In the genomic region with DNA sequence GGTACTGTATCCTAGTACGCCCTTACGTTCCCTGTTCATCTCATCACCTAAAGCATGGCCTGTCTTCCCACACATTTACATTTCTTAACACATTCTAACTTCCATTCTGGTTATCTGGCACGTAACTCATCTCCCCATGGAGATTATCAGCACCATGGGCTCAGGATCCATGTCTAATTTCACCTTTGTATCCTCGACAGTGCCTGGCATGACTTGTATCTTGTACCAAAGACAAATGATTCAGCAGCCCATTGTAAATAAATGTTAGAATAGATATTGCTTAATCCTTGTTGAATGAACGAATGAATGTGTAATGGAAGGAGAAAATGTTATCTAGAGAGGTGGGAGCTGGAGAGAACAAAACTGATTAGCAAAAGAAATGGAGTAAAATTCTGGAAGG, we compare ENCODE assay signal across 1 cellular context.
TF ChIP-seq lines count a peak whose summit lies in the region.

No MANE protein-coding gene starts in this region.

TF ChIP-seq in liver, 16 proteins besides CTCF, POLR2A, EP300 and RAD21 (continued from another document):
- TF ChIP-seq, protein P1, sequence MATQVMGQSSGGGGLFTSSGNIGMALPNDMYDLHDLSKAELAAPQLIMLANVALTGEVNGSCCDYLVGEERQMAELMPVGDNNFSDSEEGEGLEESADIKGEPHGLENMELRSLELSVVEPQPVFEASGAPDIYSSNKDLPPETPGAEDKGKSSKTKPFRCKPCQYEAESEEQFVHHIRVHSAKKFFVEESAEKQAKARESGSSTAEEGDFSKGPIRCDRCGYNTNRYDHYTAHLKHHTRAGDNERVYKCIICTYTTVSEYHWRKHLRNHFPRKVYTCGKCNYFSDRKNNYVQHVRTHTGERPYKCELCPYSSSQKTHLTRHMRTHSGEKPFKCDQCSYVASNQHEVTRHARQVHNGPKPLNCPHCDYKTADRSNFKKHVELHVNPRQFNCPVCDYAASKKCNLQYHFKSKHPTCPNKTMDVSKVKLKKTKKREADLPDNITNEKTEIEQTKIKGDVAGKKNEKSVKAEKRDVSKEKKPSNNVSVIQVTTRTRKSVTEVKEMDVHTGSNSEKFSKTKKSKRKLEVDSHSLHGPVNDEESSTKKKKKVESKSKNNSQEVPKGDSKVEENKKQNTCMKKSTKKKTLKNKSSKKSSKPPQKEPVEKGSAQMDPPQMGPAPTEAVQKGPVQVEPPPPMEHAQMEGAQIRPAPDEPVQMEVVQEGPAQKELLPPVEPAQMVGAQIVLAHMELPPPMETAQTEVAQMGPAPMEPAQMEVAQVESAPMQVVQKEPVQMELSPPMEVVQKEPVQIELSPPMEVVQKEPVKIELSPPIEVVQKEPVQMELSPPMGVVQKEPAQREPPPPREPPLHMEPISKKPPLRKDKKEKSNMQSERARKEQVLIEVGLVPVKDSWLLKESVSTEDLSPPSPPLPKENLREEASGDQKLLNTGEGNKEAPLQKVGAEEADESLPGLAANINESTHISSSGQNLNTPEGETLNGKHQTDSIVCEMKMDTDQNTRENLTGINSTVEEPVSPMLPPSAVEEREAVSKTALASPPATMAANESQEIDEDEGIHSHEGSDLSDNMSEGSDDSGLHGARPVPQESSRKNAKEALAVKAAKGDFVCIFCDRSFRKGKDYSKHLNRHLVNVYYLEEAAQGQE (IDR thresholded peaks at IDR 0.05): peak; percentile 59
- TF ChIP-seq FOXA1 (IDR thresholded peaks at IDR 0.05): peak; percentile 90
- TF ChIP-seq FOXA2 (IDR thresholded peaks at IDR 0.05): peak; percentile 95
- TF ChIP-seq, protein P2, sequence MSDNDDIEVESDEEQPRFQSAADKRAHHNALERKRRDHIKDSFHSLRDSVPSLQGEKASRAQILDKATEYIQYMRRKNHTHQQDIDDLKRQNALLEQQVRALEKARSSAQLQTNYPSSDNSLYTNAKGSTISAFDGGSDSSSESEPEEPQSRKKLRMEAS (IDR thresholded peaks at IDR 0.05): peak; percentile 67
- TF ChIP-seq NR2F2 (IDR thresholded peaks at IDR 0.05): no peak
- peak; percentile 45 to 80 for TF ChIP-seq RXRA (IDR thresholded peaks at IDR 0.05)
- peak; percentile 95 for TF ChIP-seq YY1 (IDR thresholded peaks at IDR 0.05)
